In the genomic region with DNA sequence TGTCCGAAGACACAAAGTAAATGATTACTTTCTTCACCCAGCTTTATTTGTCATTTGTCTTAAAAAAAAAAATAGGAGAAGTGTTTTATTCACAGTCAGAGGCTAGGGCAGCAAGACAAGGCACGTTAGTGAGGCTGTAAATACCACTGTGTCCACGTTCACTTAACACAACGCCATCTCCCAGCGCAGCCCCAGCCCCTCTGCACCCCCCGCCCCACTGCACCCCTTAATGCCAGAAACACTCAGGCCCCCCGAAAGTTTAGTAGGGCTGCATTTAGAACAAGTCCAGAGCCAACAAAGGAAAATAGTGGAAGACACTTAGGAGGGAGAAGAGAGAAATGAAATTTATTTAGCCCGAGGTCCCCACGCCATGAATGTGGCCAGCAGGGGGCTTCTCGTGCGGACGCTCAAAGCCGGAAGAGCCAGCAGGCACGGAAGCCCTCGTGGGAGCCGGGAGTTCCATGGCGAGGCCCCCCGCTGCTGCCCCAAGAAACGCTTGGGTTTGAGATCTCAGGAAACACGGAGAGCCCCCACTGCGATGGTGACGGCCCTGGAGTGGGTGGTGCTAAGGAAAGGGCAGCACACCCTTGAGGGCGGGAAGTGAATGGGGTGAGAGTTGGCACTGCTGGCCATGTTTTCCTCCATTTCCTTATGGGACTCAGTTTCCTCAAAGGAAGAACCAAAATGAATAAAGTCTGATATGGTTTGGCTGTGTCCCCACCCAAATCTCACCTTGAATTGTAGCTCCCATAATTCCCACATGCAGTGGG, we compare ENCODE assay signal across 8 cellular contexts. TPM values are rescaled to one million over a fixed set of nuclear protein-coding genes. Genes with fewer than 3 reads are reported as not detected.
DNase-seq lines count a peak whose midpoint lies in the region; ATAC-seq and TF ChIP-seq lines count a peak whose summit lies in the region.

No MANE protein-coding gene starts in this region.

- H3K27me3 Mint-ChIP-seq in activated T-helper 1 cell treated with anti-CD3 and anti-CD28 coated beads, Interleukin-12 subunit alpha, Interleukin-12 subunit beta, Interleukin-2, Interleukin-4 antibody, amounts not matched to agents 30 ng/mL and 10 ng/mL and 1 ng/mL, durations not matched to agents 14 hours and 24 hours and 36 hours (ENCODE audit: insufficient read depth), result peaks cover 36% of the 10 kb centered on the region
- peaks cover 33% of the 10 kb centered on the region for H3K27me3 Mint-ChIP-seq in nephron progenitor cell (ENCODE audit: low read depth, poor library complexity)

- no peak overlapping the region for H3K27ac Mint-ChIP-seq in activated T-helper 1 cell treated with anti-CD3 and anti-CD28 coated beads, Interleukin-12 subunit alpha, Interleukin-12 subunit beta, Interleukin-2, Interleukin-4 antibody, amounts not matched to agents 30 ng/mL and 10 ng/mL and 1 ng/mL, durations not matched to agents 14 hours and 24 hours and 36 hours
- no peak overlapping the region for H3K27ac Mint-ChIP-seq in nephron progenitor cell

- no peaks in the 10 kb centered on the region; the same call in 1 of the 2 replicates for H3K9me3 ChIP-seq in NT2/D1 (ENCODE audit: insufficient read depth, low read length)

- H3K4me3 ChIP-seq in AG10803 (ENCODE audit: low read length), result peak overlapping the region; percentile 49
- H3K4me3 ChIP-seq in NT2/D1 (ENCODE audit: insufficient read length, low read depth), result no peak overlapping the region
- peak overlapping the region; percentile 16 for H3K4me3 ChIP-seq in fibroblast of mammary gland (ENCODE audit: control insufficient read depth, low read depth, low read length)

- DNase-seq in AG10803 (ENCODE audit: low read depth) (peak; percentile 56), NT2/D1 (ENCODE audit: low read depth, low spot score) (peak; percentile 20), fibroblast of mammary gland (ENCODE audit: low read depth) (peak; percentile 53), nephron progenitor cell (peak; percentile 66), superior temporal gyrus (ENCODE audit: extremely low spot score) (peak; percentile 53), NCI-H2196 treated with DMSO at 0.1 percent for 48 hours (lab: John Stamatoyannopoulos, UW; ENCODE audit: unreplicated experiment) (no peak)
- no peak for DNase-seq in activated T-helper 1 cell treated with anti-CD3 and anti-CD28 coated beads, Interleukin-12 subunit alpha, Interleukin-12 subunit beta, Interleukin-2, Interleukin-4 antibody, amounts not matched to agents 30 ng/mL and 10 ng/mL and 1 ng/mL, durations not matched to agents 14 hours and 24 hours and 36 hours (ENCODE audit: low spot score)

- ATAC-seq in GM19463 (IDR thresholded peaks at IDR 0.05; ENCODE audit: unreplicated experiment), result peak; percentile 38

- H3K9me3 Mint-ChIP-seq in activated T-helper 1 cell treated with anti-CD3 and anti-CD28 coated beads, Interleukin-12 subunit alpha, Interleukin-12 subunit beta, Interleukin-2, Interleukin-4 antibody, amounts not matched to agents 30 ng/mL and 10 ng/mL and 1 ng/mL, durations not matched to agents 14 hours and 24 hours and 36 hours, result no peaks in the 10 kb centered on the region
- H3K9me3 Mint-ChIP-seq in nephron progenitor cell, result peaks cover 28% of the 10 kb centered on the region

- no peak overlapping the region for H3K9ac ChIP-seq in NT2/D1 (ENCODE audit: insufficient read length, low read depth)

- peaks cover 23% of the 10 kb centered on the region for H3K4me1 Mint-ChIP-seq in activated T-helper 1 cell treated with anti-CD3 and anti-CD28 coated beads, Interleukin-12 subunit alpha, Interleukin-12 subunit beta, Interleukin-2, Interleukin-4 antibody, amounts not matched to agents 30 ng/mL and 10 ng/mL and 1 ng/mL, durations not matched to agents 14 hours and 24 hours and 36 hours (ENCODE audit: low read depth)
- H3K4me1 Mint-ChIP-seq in nephron progenitor cell, result peaks cover 18% of the 10 kb centered on the region

- TF ChIP-seq CTCF in AG10803 (conservative IDR thresholded peaks at IDR 0.05; ENCODE audit: low read length), result peak; percentile 67
- TF ChIP-seq CTCF in fibroblast of mammary gland (conservative IDR thresholded peaks at IDR 0.05; ENCODE audit: control insufficient read depth, insufficient read depth, low read depth, low read length), result peak; percentile 76
- TF ChIP-seq CTCF in nephron progenitor cell (IDR thresholded peaks at IDR 0.05), result peak; percentile 67

- no peaks in the 10 kb centered on the region for H3K27me3 ChIP-seq in NT2/D1 (ENCODE audit: insufficient read depth, insufficient read length)

- H3K4me1 ChIP-seq in NT2/D1 (ENCODE audit: insufficient read depth, insufficient read length), result no peaks in the 10 kb centered on the region

- peaks cover 1% of the 10 kb centered on the region for H3K36me3 Mint-ChIP-seq in activated T-helper 1 cell treated with anti-CD3 and anti-CD28 coated beads, Interleukin-12 subunit alpha, Interleukin-12 subunit beta, Interleukin-2, Interleukin-4 antibody, amounts not matched to agents 30 ng/mL and 10 ng/mL and 1 ng/mL, durations not matched to agents 14 hours and 24 hours and 36 hours (ENCODE audit: low read depth)
- peaks cover 13% of the 10 kb centered on the region for H3K36me3 Mint-ChIP-seq in nephron progenitor cell (ENCODE audit: low read depth)

- H3K36me3 ChIP-seq in NT2/D1 (ENCODE audit: insufficient read depth, insufficient read length, low read length), result no peaks in the 10 kb centered on the region

- peak overlapping the region; percentile 73 for H3K4me3 Mint-ChIP-seq in activated T-helper 1 cell treated with anti-CD3 and anti-CD28 coated beads, Interleukin-12 subunit alpha, Interleukin-12 subunit beta, Interleukin-2, Interleukin-4 antibody, amounts not matched to agents 30 ng/mL and 10 ng/mL and 1 ng/mL, durations not matched to agents 14 hours and 24 hours and 36 hours
- peak overlapping the region; percentile 51 for H3K4me3 Mint-ChIP-seq in nephron progenitor cell

- intact Hi-C loops in activated T-helper 1 cell treated with anti-CD3 and anti-CD28 coated beads, Interleukin-12 subunit alpha, Interleukin-12 subunit beta, Interleukin-2, Interleukin-4 antibody, amounts not matched to agents 30 ng/mL and 10 ng/mL and 1 ng/mL, durations not matched to agents 14 hours and 24 hours and 36 hours (cut with micrococcal nuclease), result loop anchor here (1.0 to 2.0 kb wide), 3 partner anchors 181 to 396 kb away; no protein-coding TSS in a partner anchor

RNA-seq across cellular contexts. Expression of a gene that starts 50.2 kb away (rescaled TPM):
- total RNA-seq in activated T-helper 1 cell treated with anti-CD3 and anti-CD28 coated beads, Interleukin-12 subunit alpha, Interleukin-12 subunit beta, Interleukin-2, Interleukin-4 antibody, amounts not matched to agents 30 ng/mL and 10 ng/mL and 1 ng/mL, durations not matched to agents 14 hours and 24 hours and 36 hours, result not detected in 2 replicates

Comparison
In these comparisons a context has a peak if more than half of its experiments do, and no peak if none do; other contexts are left out.
1. DNase-seq: peak in AG10803 (single experiment), NT2/D1 (single experiment), fibroblast of mammary gland (single experiment), nephron progenitor cell (single experiment) and superior temporal gyrus (single experiment); none in activated T-helper 1 cell treated with anti-CD3 and anti-CD28 coated beads, Interleukin-12 subunit alpha, Interleukin-12 subunit beta, Interleukin-2, Interleukin-4 antibody, amounts not matched to agents 30 ng/mL and 10 ng/mL and 1 ng/mL, durations not matched to agents 14 hours and 24 hours and 36 hours (single experiment) and NCI-H2196 treated with DMSO at 0.1 percent for 48 hours (single experiment).
2. Peak in every context shown above with its lines, with median percentiles within 50 percentile points of each other: CTCF ChIP-seq.